Comparison of ENCODE assay signal across 2 cellular contexts in the genomic region with DNA sequence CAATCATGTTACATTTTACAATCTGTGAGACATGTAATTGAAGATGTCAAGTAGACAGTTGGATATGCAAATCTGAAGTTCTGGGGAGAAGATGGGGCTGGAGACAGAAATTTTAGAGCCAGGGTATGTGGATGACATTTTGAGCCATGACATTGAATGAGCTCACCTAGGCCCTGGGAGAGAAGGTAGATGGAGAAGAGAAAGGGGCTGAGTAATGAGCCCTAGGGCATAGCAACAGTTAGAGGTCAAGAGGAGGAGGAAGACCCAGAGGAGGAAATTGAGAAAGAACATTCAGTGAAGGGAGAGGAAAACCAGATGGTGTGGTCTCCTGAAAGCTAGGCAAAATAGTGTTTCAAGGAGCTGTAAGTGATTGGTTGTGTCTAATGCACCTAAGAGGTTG.
TF ChIP-seq lines count a peak whose summit lies in the region.

No MANE protein-coding gene starts in this region.

TF ChIP-seq in HEK293, 187 proteins besides CTCF, POLR2A, EP300 and RAD21 (continued from another document):
- TF ChIP-seq, protein P1, sequence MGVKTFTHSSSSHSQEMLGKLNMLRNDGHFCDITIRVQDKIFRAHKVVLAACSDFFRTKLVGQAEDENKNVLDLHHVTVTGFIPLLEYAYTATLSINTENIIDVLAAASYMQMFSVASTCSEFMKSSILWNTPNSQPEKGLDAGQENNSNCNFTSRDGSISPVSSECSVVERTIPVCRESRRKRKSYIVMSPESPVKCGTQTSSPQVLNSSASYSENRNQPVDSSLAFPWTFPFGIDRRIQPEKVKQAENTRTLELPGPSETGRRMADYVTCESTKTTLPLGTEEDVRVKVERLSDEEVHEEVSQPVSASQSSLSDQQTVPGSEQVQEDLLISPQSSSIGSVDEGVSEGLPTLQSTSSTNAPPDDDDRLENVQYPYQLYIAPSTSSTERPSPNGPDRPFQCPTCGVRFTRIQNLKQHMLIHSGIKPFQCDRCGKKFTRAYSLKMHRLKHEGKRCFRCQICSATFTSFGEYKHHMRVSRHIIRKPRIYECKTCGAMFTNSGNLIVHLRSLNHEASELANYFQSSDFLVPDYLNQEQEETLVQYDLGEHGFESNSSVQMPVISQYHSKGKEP (tag by site-specific recombination; IDR thresholded peaks at IDR 0.05) = no peak

TF ChIP-seq in GM12878, 131 proteins besides CTCF, POLR2A, EP300 and RAD21 (continued from another document):
- TF ChIP-seq NR2C1 (IDR thresholded peaks at IDR 0.05) = no peak
- no peak for TF ChIP-seq NRF1 (conservative IDR thresholded peaks at IDR 0.05; ENCODE audit: low read depth, low read length)
- TF ChIP-seq HDGF (IDR thresholded peaks at IDR 0.05) = no peak
- no peak for TF ChIP-seq IKZF2 (IDR thresholded peaks at IDR 0.05)
- TF ChIP-seq MXI1 (IDR thresholded peaks at IDR 0.05; ENCODE audit: low read depth, low read length) = no peak
- no peak for TF ChIP-seq FOXK2 (IDR thresholded peaks at IDR 0.05)
- TF ChIP-seq MEF2A (IDR thresholded peaks at IDR 0.05; ENCODE audit: insufficient read depth, low read depth, low read length) = no peak
- TF ChIP-seq PML (IDR thresholded peaks at IDR 0.05; ENCODE audit: low read length) = no peak
- TF ChIP-seq STAT3 (IDR thresholded peaks at IDR 0.05; ENCODE audit: low read depth, low read length) = no peak
- no peak for TF ChIP-seq CEBPB (IDR thresholded peaks at IDR 0.05; ENCODE audit: borderline replicate concordance in 1 of 2, low read depth in 2 of 2, low read length in 2 of 2)
- no peak for TF ChIP-seq BACH1 (IDR thresholded peaks at IDR 0.05; ENCODE audit: borderline replicate concordance)
- TF ChIP-seq, protein P2, sequence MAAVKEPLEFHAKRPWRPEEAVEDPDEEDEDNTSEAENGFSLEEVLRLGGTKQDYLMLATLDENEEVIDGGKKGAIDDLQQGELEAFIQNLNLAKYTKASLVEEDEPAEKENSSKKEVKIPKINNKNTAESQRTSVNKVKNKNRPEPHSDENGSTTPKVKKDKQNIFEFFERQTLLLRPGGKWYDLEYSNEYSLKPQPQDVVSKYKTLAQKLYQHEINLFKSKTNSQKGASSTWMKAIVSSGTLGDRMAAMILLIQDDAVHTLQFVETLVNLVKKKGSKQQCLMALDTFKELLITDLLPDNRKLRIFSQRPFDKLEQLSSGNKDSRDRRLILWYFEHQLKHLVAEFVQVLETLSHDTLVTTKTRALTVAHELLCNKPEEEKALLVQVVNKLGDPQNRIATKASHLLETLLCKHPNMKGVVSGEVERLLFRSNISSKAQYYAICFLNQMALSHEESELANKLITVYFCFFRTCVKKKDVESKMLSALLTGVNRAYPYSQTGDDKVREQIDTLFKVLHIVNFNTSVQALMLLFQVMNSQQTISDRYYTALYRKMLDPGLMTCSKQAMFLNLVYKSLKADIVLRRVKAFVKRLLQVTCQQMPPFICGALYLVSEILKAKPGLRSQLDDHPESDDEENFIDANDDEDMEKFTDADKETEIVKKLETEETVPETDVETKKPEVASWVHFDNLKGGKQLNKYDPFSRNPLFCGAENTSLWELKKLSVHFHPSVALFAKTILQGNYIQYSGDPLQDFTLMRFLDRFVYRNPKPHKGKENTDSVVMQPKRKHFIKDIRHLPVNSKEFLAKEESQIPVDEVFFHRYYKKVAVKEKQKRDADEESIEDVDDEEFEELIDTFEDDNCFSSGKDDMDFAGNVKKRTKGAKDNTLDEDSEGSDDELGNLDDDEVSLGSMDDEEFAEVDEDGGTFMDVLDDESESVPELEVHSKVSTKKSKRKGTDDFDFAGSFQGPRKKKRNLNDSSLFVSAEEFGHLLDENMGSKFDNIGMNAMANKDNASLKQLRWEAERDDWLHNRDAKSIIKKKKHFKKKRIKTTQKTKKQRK (IDR thresholded peaks at IDR 0.05; ENCODE audit: low read depth, low read length) = no peak
TF ChIP-seq in GM12878: peak in this region for 0.
